ENCODE assay signal across 27 cellular contexts in genomic region chr10:113041841-113042745, GRCh38.
DNase-seq lines count a peak whose midpoint lies in the region; ATAC-seq and TF ChIP-seq lines count a peak whose summit lies in the region.
"Had no signal": no experiment of that assay in that cellular context is flagged by ENCODE, and none has a peak within 500 bp of the region (broad histone marks: within the 10 kb centered on the region; RNA-seq: fewer than 3 reads in every experiment).

No MANE protein-coding gene starts in this region.

- TSS peak; percentile 22 for BruUV-seq in Panc1 (replicated peaks; lab: Mats Ljungman, UMichigan)

- no peak for ATAC-seq in Panc1
- ATAC-seq in GM19467 (IDR thresholded peaks at IDR 0.05; ENCODE audit: unreplicated experiment) = no peak
- ATAC-seq: natural killer cell; stimulated activated effector memory CD8-positive, alpha-beta T cell treated with anti-CD3 and anti-CD28 coated beads, Interleukin-12 subunit alpha, Interleukin-12 subunit beta, amount 100 ng/mL, for 72 hours had no signal

- no peak overlapping the region for H3K4me3 Mint-ChIP-seq in activated T-helper 2 cell treated with anti-CD3 and anti-CD28 coated beads, Interferon-gamma antibody, Interleukin-2, Interleukin-4, amounts not matched to agents 10 μg/mL and 5 μg/mL and 100 μg/mL, durations not matched to agents 14 hours and 24 hours and 36 hours (ENCODE audit: low read depth)
- H3K4me3 Mint-ChIP-seq: activated CD4-positive, alpha-beta T cell treated with anti-CD3 and anti-CD28 coated beads, Interleukin-2, amount 10 ng/mL, durations not matched to agents 7 days and 5 days; CD4-positive, CD25-positive, alpha-beta regulatory T cell; memory B cell; natural killer cell; stimulated activated effector memory CD8-positive, alpha-beta T cell treated with anti-CD3 and anti-CD28 coated beads, Interleukin-12 subunit alpha, Interleukin-12 subunit beta, amount 100 ng/mL, for 72 hours; T-helper 1 cell treated with Interleukin-12 subunit alpha and Interleukin-12 subunit beta and Interleukin-4 antibody, amounts not matched to agents 30 μg/mL and 1 μg/mL, for 36 hours had no signal

- DNase-seq in EH (ENCODE audit: low read depth) = peak; percentile 32
- no peak for DNase-seq in Panc1 (ENCODE audit: low read depth, low spot score)
- peak; percentile 67 for DNase-seq in coronary artery (ENCODE audit: low spot score)
- peak; percentile 50 for DNase-seq in sigmoid colon
- no peak for DNase-seq in hepatic stellate cell (ENCODE audit: low spot score)
- no peak for DNase-seq in activated T-helper 2 cell treated with anti-CD3 and anti-CD28 coated beads, Interferon-gamma antibody, Interleukin-2, Interleukin-4, amounts not matched to agents 10 μg/mL and 5 μg/mL and 100 μg/mL, durations not matched to agents 14 hours and 24 hours and 36 hours (ENCODE audit: low spot score)
- no peak for DNase-seq in H7
- DNase-seq: activated CD4-positive, alpha-beta T cell treated with anti-CD3 and anti-CD28 coated beads, Interleukin-2, amount 10 ng/mL, durations not matched to agents 7 days and 5 days; activated CD8-positive, alpha-beta memory T cell treated with anti-CD3 and anti-CD28 coated beads, Interleukin-2, amount 50 U/mL, for 4 hours; activated gamma-delta T cell; amniotic stem cell; CD4-positive, CD25-positive, alpha-beta regulatory T cell; central memory CD4-positive, alpha-beta T cell; erythroblast; gastrocnemius medialis; Karpas-422; natural killer cell; NCI-H1105 treated with DMSO at 0.1 percent for 48 hours; NCI-H2171 treated with DMSO at 0.1 percent for 48 hours; NCI-H69; pancreas; testis had no signal

- CTCF ChIA-PET in Panc1 (lab: Charles Lee) = no interaction called here

- no peak for TF ChIP-seq EP300 in sigmoid colon (IDR thresholded peaks at IDR 0.05)

- H3K36me3 Mint-ChIP-seq in activated T-helper 2 cell treated with anti-CD3 and anti-CD28 coated beads, Interferon-gamma antibody, Interleukin-2, Interleukin-4, amounts not matched to agents 10 μg/mL and 5 μg/mL and 100 μg/mL, durations not matched to agents 14 hours and 24 hours and 36 hours (ENCODE audit: low read depth) = no peaks in the 10 kb centered on the region
- H3K36me3 Mint-ChIP-seq: CD4-positive, CD25-positive, alpha-beta regulatory T cell; memory B cell; natural killer cell; stimulated activated effector memory CD8-positive, alpha-beta T cell treated with anti-CD3 and anti-CD28 coated beads, Interleukin-12 subunit alpha, Interleukin-12 subunit beta, amount 100 ng/mL, for 72 hours had no signal

- H3K9me3 ChIP-seq in Panc1 (ENCODE audit: control insufficient read depth, insufficient read depth, low read depth, low read length) (no peaks in the 10 kb centered on the region), sigmoid colon (no peaks in the 10 kb centered on the region)
- H3K9me3 ChIP-seq: gastrocnemius medialis, HAP-1, pancreas, testis had no signal

- no peaks in the 10 kb centered on the region for H3K27me3 ChIP-seq in Panc1 (ENCODE audit: control insufficient read depth, insufficient read depth, low read length)
- H3K27me3 ChIP-seq in sigmoid colon = no peaks in the 10 kb centered on the region
- no peaks in the 10 kb centered on the region for H3K27me3 ChIP-seq in H7 (ENCODE audit: control insufficient read depth, insufficient read depth, low read length)
- H3K27me3 ChIP-seq: gastrocnemius medialis, pancreas, testis had no signal

- no peak overlapping the region for H3K27ac Mint-ChIP-seq in activated T-helper 2 cell treated with anti-CD3 and anti-CD28 coated beads, Interferon-gamma antibody, Interleukin-2, Interleukin-4, amounts not matched to agents 10 μg/mL and 5 μg/mL and 100 μg/mL, durations not matched to agents 14 hours and 24 hours and 36 hours
- H3K27ac Mint-ChIP-seq: activated CD4-positive, alpha-beta T cell treated with anti-CD3 and anti-CD28 coated beads, Interleukin-2, amount 10 ng/mL, durations not matched to agents 7 days and 5 days; memory B cell; natural killer cell; stimulated activated effector memory CD8-positive, alpha-beta T cell treated with anti-CD3 and anti-CD28 coated beads, Interleukin-12 subunit alpha, Interleukin-12 subunit beta, amount 100 ng/mL, for 72 hours; T-helper 1 cell treated with Interleukin-12 subunit alpha and Interleukin-12 subunit beta and Interleukin-4 antibody, amounts not matched to agents 30 μg/mL and 1 μg/mL, for 36 hours had no signal

- H3K36me3 ChIP-seq in Panc1 (ENCODE audit: control insufficient read depth, insufficient read depth, low read length) (no peaks in the 10 kb centered on the region; the same call in 1 of the 2 replicates), sigmoid colon (peaks cover 0 to 7% (median 0%) of the 10 kb centered on the region in 4 donors), H7 (replicated peaks; ENCODE audit: control insufficient read depth, insufficient read depth, low read length) (peaks cover 3% of the 10 kb centered on the region)
- H3K36me3 ChIP-seq: gastrocnemius medialis had no signal

- TF ChIP-seq CTCF in Panc1 (IDR thresholded peaks at IDR 0.05) (no peak), coronary artery (IDR thresholded peaks at IDR 0.05) (no peak), sigmoid colon (IDR thresholded peaks at IDR 0.05) (no peak)

- intact Hi-C loops in Panc1 (cut with micrococcal nuclease; ENCODE audit: unreplicated experiment) = no loop called here
- intact Hi-C loops in sigmoid colon (cut with DNase I) = no loop called here
- intact Hi-C loops in activated T-helper 2 cell treated with anti-CD3 and anti-CD28 coated beads, Interferon-gamma antibody, Interleukin-2, Interleukin-4, amounts not matched to agents 10 μg/mL and 5 μg/mL and 100 μg/mL, durations not matched to agents 14 hours and 24 hours and 36 hours (cut with micrococcal nuclease) = no loop called here

- TF ChIP-seq POLR2A in sigmoid colon (IDR thresholded peaks at IDR 0.05) = no peak

- H3K4me3 ChIP-seq in Panc1 (ENCODE audit: low read depth in 2 of 2, low read length in 2 of 2) (no peak overlapping the region), coronary artery (no peak overlapping the region), sigmoid colon (no peak overlapping the region), H7 (ENCODE audit: insufficient read depth, low read depth, low read length) (no peak overlapping the region)
- H3K4me3 ChIP-seq: gastrocnemius medialis, HAP-1, pancreas, testis had no signal

- no peaks in the 10 kb centered on the region for H3K4me1 Mint-ChIP-seq in activated T-helper 2 cell treated with anti-CD3 and anti-CD28 coated beads, Interferon-gamma antibody, Interleukin-2, Interleukin-4, amounts not matched to agents 10 μg/mL and 5 μg/mL and 100 μg/mL, durations not matched to agents 14 hours and 24 hours and 36 hours (ENCODE audit: low read depth)
- H3K4me1 Mint-ChIP-seq: activated CD4-positive, alpha-beta T cell treated with anti-CD3 and anti-CD28 coated beads, Interleukin-2, amount 10 ng/mL, durations not matched to agents 7 days and 5 days; CD4-positive, CD25-positive, alpha-beta regulatory T cell; memory B cell had no signal

- in situ Hi-C loops in Panc1 (cut with HindIII; ENCODE audit: low pct_unique_long_range_greater_than_20kb, low sequenced_read_pairs) = no loop called here

- H3K27ac ChIP-seq in Panc1 (ENCODE audit: low read length) = peak overlapping the region; percentile 14; the same call in 1 of the 2 replicates
- peak overlapping the region; percentile 14 to 64 for H3K27ac ChIP-seq in coronary artery
- H3K27ac ChIP-seq in sigmoid colon = peak overlapping the region in 1 of 4 donors; percentile 15
- H3K27ac ChIP-seq: pancreas, testis had no signal

- WGBS in sigmoid colon, 2 donors = 82 to 84% methylated on average over 5 of the region's 5 CpGs

- H3K27me3 Mint-ChIP-seq in activated T-helper 2 cell treated with anti-CD3 and anti-CD28 coated beads, Interferon-gamma antibody, Interleukin-2, Interleukin-4, amounts not matched to agents 10 μg/mL and 5 μg/mL and 100 μg/mL, durations not matched to agents 14 hours and 24 hours and 36 hours (ENCODE audit: low read depth) = peaks cover 11% of the 10 kb centered on the region

- no peaks in the 10 kb centered on the region for H3K9me3 Mint-ChIP-seq in activated T-helper 2 cell treated with anti-CD3 and anti-CD28 coated beads, Interferon-gamma antibody, Interleukin-2, Interleukin-4, amounts not matched to agents 10 μg/mL and 5 μg/mL and 100 μg/mL, durations not matched to agents 14 hours and 24 hours and 36 hours
- H3K9me3 Mint-ChIP-seq: activated CD4-positive, alpha-beta T cell treated with anti-CD3 and anti-CD28 coated beads, Interleukin-2, amount 10 ng/mL, durations not matched to agents 7 days and 5 days; CD4-positive, CD25-positive, alpha-beta regulatory T cell; memory B cell; natural killer cell; stimulated activated effector memory CD8-positive, alpha-beta T cell treated with anti-CD3 and anti-CD28 coated beads, Interleukin-12 subunit alpha, Interleukin-12 subunit beta, amount 100 ng/mL, for 72 hours; T-helper 1 cell treated with Interleukin-12 subunit alpha and Interleukin-12 subunit beta and Interleukin-4 antibody, amounts not matched to agents 30 μg/mL and 1 μg/mL, for 36 hours had no signal

- POLR2A ChIA-PET in Panc1 (lab: Charles Lee) = interaction anchor here (0.6 kb wide), 1 partner anchor 19 kb away, joined by 6 read pairs; no protein-coding TSS in a partner anchor

- H3K4me1 ChIP-seq in Panc1 (ENCODE audit: control insufficient read depth, insufficient read depth, low read length) (peaks cover 29% of the 10 kb centered on the region), sigmoid colon (peaks cover 0 to 50% (median 32%) of the 10 kb centered on the region in 4 donors)
- H3K4me1 ChIP-seq: HAP-1 had no signal

Comparison
In these comparisons a context has a peak if more than half of its experiments do, and no peak if none do; other contexts are left out.
1. DNase-seq: peak in EH (single experiment), coronary artery (single experiment) and sigmoid colon (single experiment); none in Panc1 (single experiment), hepatic stellate cell (single experiment), activated T-helper 2 cell treated with anti-CD3 and anti-CD28 coated beads, Interferon-gamma antibody, Interleukin-2, Interleukin-4, amounts not matched to agents 10 μg/mL and 5 μg/mL and 100 μg/mL, durations not matched to agents 14 hours and 24 hours and 36 hours (single experiment) and H7 (single experiment).